2 cellular contexts compared by ENCODE assay signal in genomic region chr14:25765909-25766308, GRCh38.
TF ChIP-seq lines count a peak whose summit lies in the region.

No MANE protein-coding gene starts in this region.

TF ChIP-seq in A549, 52 proteins besides CTCF, POLR2A, EP300 and RAD21 (continued from another document):
- TF ChIP-seq MAFK (IDR thresholded peaks at IDR 0.05; ENCODE audit: partially characterized antibody) (peak; percentile 72), ESRRA (IDR thresholded peaks at IDR 0.05; ENCODE audit: borderline replicate concordance, low read length) (no peak)
TF ChIP-seq in A549: peak in this region for 1.

TF ChIP-seq in H1, 55 proteins besides CTCF, POLR2A, EP300 and RAD21 (continued from another document):
- TF ChIP-seq RBBP5 (IDR thresholded peaks at IDR 0.05; ENCODE audit: borderline replicate concordance, low read depth, low read length): no peak
- TF ChIP-seq HDAC6 (IDR thresholded peaks at IDR 0.05; ENCODE audit: low read depth, low read length): no peak
- no peak for TF ChIP-seq NANOG (IDR thresholded peaks at IDR 0.05; ENCODE audit: insufficient read depth, low read depth, low read length, poor library complexity, severe bottlenecking)
- no peak for TF ChIP-seq MAX (IDR thresholded peaks at IDR 0.05)
- no peak for TF ChIP-seq TBP (IDR thresholded peaks at IDR 0.05; ENCODE audit: low read depth, low read length)
- TF ChIP-seq HDAC2 (IDR thresholded peaks at IDR 0.05; ENCODE audit: borderline replicate concordance in 1 of 2, low read depth in 2 of 2, low read length in 2 of 2): no peak
- TF ChIP-seq GTF2F1 (IDR thresholded peaks at IDR 0.05; ENCODE audit: borderline replicate concordance, low read depth, low read length): no peak
- no peak for TF ChIP-seq SAP30 (IDR thresholded peaks at IDR 0.05; ENCODE audit: insufficient read depth, insufficient replicate concordance, low read length)
- TF ChIP-seq RFX5 (IDR thresholded peaks at IDR 0.05; ENCODE audit: borderline replicate concordance, low read depth, low read length): no peak
